In the genomic region with DNA sequence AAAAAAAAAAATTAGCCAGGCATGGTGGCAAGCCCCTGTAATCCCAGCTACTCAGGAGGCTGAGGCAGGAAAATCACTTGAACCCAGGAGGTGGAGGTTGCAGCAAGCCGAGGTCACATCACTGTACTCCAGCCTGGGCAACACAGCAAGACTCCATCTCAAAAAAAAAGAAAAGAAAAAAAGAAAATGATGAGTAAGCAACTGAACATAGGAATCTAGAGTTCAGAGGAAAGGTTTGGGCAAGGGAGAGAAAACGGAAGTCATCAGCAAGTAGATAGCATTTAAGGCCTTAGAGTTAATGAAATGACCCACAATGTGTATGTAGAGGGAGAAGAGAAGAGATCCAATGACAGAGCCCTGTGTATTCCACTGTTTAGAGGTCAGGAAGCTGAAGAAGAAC, we compare ENCODE assay signal across 3 cellular contexts. TPM values are rescaled to one million over a fixed set of nuclear protein-coding genes. Genes with fewer than 3 reads are reported as not detected.
"Had no signal": no experiment of that assay in that cellular context is flagged by ENCODE, and none has a peak within 500 bp of the region (broad histone marks: within the 10 kb centered on the region; RNA-seq: fewer than 3 reads in every experiment).

No MANE protein-coding gene starts in this region.

RNA-seq across cellular contexts. Expression of a gene that starts 53.8 kb away (rescaled TPM):
- total RNA-seq: osteocyte, pulmonary artery endothelial cell, smooth muscle cell had no signal
- polyA plus RNA-seq: smooth muscle cell had no signal
